ENCODE assay signal across 17 cellular contexts in genomic region chr16:23407436-23408125, GRCh38. TPM values are rescaled to one million over a fixed set of nuclear protein-coding genes. Genes with fewer than 3 reads are reported as not detected.
DNase-seq lines count a peak whose midpoint lies in the region; ATAC-seq, FAIRE-seq and TF ChIP-seq lines count a peak whose summit lies in the region.
"Had no signal": no experiment of that assay in that cellular context is flagged by ENCODE, and none has a peak within 500 bp of the region (broad histone marks: within the 10 kb centered on the region; RNA-seq: fewer than 3 reads in every experiment).

No MANE protein-coding gene starts in this region.

- intact Hi-C loops in IMR-90 (cut with micrococcal nuclease) = no loop called here
- intact Hi-C loops in prostate gland (cut with DNase I) = no loop called here

- no peak for ATAC-seq in IMR-90 (ENCODE audit: low read depth)
- no peak for ATAC-seq in HG03196 (IDR thresholded peaks at IDR 0.05; ENCODE audit: unreplicated experiment)
- ATAC-seq: CD8-positive, alpha-beta T cell had no signal

- CTCF ChIA-PET in IMR-90 (lab: Yijun Ruan, JAX) = no interaction called here
- CTCF ChIA-PET in H1 (lab: Charles Lee; ENCODE audit: partially characterized antibody) = interaction anchor here (8.4 kb wide), 1 partner anchor 27 kb away, joined by 53 read pairs; no protein-coding TSS in a partner anchor

- H3K18ac ChIP-seq in IMR-90 (ENCODE audit: low read depth, low read length) = no peak overlapping the region
- no peak overlapping the region for H3K18ac ChIP-seq in H1 (ENCODE audit: extremely low read depth, low read length)

- no peaks in the 10 kb centered on the region for H3K79me2 ChIP-seq in H1 (ENCODE audit: control insufficient read depth in 1 of 2, insufficient read depth in 2 of 2, low read length in 2 of 2)

- H2AK5ac ChIP-seq in IMR-90 (ENCODE audit: low read depth, low read length) (no peak overlapping the region), H1 (ENCODE audit: low read depth, low read length) (no peak overlapping the region)

- H3K27ac ChIP-seq in IMR-90 (ENCODE audit: insufficient read depth, low read length) (no peak overlapping the region), H1 (ENCODE audit: low read depth, low read length) (no peak overlapping the region; the same call in 1 of the 2 replicates), prostate gland (peak overlapping the region; percentile 5 to 15)
- H3K27ac ChIP-seq: BLaER1, GM23248 had no signal

- H4K5ac ChIP-seq in IMR-90 (ENCODE audit: low read depth, low read length) = 0 out of 2 replicates have a peak overlapping the region, but pooled peaks have one; percentile 18
- H4K5ac ChIP-seq in H1 (ENCODE audit: insufficient read length, low read depth, low read length) = no peak overlapping the region

- TF ChIP-seq RAD21 in IMR-90 (IDR thresholded peaks at IDR 0.05; ENCODE audit: low read length) (no peak), H1 (IDR thresholded peaks at IDR 0.05 in 1 of 2, conservative IDR thresholded peaks at IDR 0.05 in 1 of 2; ENCODE audit: low read depth in 2 of 2, low read length in 2 of 2) (no peak)

- H2BK12ac ChIP-seq in H1 (ENCODE audit: low read depth, low read length) = no peak overlapping the region; the same call in 1 of the 2 replicates

- H3K9ac ChIP-seq in IMR-90 (ENCODE audit: low read depth, low read length) (no peak overlapping the region), H1 (replicated peaks in 1 of 4; ENCODE audit: extremely low read depth in 1 of 4, low read depth in 3 of 4, low read length in 3 of 4) (no peak overlapping the region)
- H3K9ac ChIP-seq: BLaER1, GM23248 had no signal

- no peaks in the 10 kb centered on the region for H3K23me2 ChIP-seq in H1 (ENCODE audit: low read depth, low read length)

- TF ChIP-seq CTCF in IMR-90 (conservative IDR thresholded peaks at IDR 0.05; ENCODE audit: low read depth, low read length) = no peak
- TF ChIP-seq CTCF in H1 (IDR thresholded peaks at IDR 0.05; ENCODE audit: control extremely low read depth in 1 of 3, insufficient read depth in 1 of 3, low read depth in 1 of 3, low read length in 3 of 3) = no peak
- TF ChIP-seq CTCF in prostate gland (IDR thresholded peaks at IDR 0.05) = no peak

- H2BK20ac ChIP-seq in IMR-90 (ENCODE audit: low read depth, low read length) (no peak overlapping the region), H1 (ENCODE audit: low read length) (no peak overlapping the region)

- peaks cover 9% of the 10 kb centered on the region; the same call in 1 of the 2 replicates for H3K9me1 ChIP-seq in IMR-90 (ENCODE audit: insufficient read depth, low read length)

- H3K4ac ChIP-seq in IMR-90 (ENCODE audit: low read depth, low read length) (no peak overlapping the region), H1 (replicated peaks; ENCODE audit: insufficient read length, low read depth, low read length) (no peak overlapping the region)

- H3K4me1 ChIP-seq in IMR-90 (ENCODE audit: control insufficient read depth, insufficient read depth, low read length) = peaks cover 16% of the 10 kb centered on the region
- H3K4me1 ChIP-seq in H1 (replicated peaks in 1 of 4; ENCODE audit: control insufficient read depth in 3 of 4, insufficient read depth in 4 of 4, low read length in 3 of 4) = peaks cover 4 to 14% (median 9%) of the 10 kb centered on the region in 4 experiments
- no peaks in the 10 kb centered on the region for H3K4me1 ChIP-seq in prostate gland (replicated peaks)
- H3K4me1 ChIP-seq: BLaER1 had no signal

- 100% methylated on average over 2 of the region's 8 CpGs; no CpG with 5 or more reads in 1 of the 2 experiments for WGBS in IMR-90 (ENCODE audit: extremely low coverage in 2 of 2, insufficient read length in 1 of 2), 2 experiments
- 86% methylated on average over 8 of the region's 8 CpGs; no CpG with 5 or more reads in 1 of the 2 experiments for WGBS in H1 (ENCODE audit: extremely low coverage in 1 of 2, insufficient coverage in 1 of 2, insufficient read length in 1 of 2, insufficient replicate concordance in 2 of 2, low coverage in 1 of 2, low lambda C conversion rate in 2 of 2, missing lambda C conversion rate in 1 of 2), 2 experiments
- WGBS in prostate gland = 86% methylated on average over 8 of the region's 8 CpGs

- H2BK120ac ChIP-seq in IMR-90 (ENCODE audit: low read depth, low read length) (no peak overlapping the region), H1 (replicated peaks; ENCODE audit: low read depth, low read length) (no peak overlapping the region)

- H3K4me2 ChIP-seq in IMR-90 (ENCODE audit: low read depth, low read length) (no peak overlapping the region), H1 (ENCODE audit: insufficient read depth in 1 of 2, low read depth in 2 of 2, low read length in 2 of 2) (no peak overlapping the region)
- H3K4me2 ChIP-seq: BLaER1 had no signal

- no TSS peak for BruUV-seq in IMR-90 (replicated peaks; lab: Mats Ljungman, UMichigan)

- H3K4me3 ChIP-seq in IMR-90 (ENCODE audit: insufficient read depth, low read depth, low read length) = no peak overlapping the region
- no peak overlapping the region for H3K4me3 ChIP-seq in H1 (ENCODE audit: extremely low read depth in 1 of 4, insufficient read depth in 2 of 4, low read depth in 3 of 4, low read length in 4 of 4)
- H3K4me3 ChIP-seq in prostate gland = no peak overlapping the region
- H3K4me3 ChIP-seq: BLaER1, GM23248 had no signal

- dilution Hi-C loops in IMR-90 (cut with HindIII; ENCODE audit: low sequenced_read_pairs, unreplicated experiment) = no loop called here

- H3K9me3 ChIP-seq in IMR-90 (ENCODE audit: control insufficient read depth, insufficient read depth, low read length) (no peaks in the 10 kb centered on the region), H1 (ENCODE audit: insufficient read depth in 2 of 2, low read depth in 1 of 2, low read length in 1 of 2) (no peaks in the 10 kb centered on the region), prostate gland (no peaks in the 10 kb centered on the region)
- H3K9me3 ChIP-seq: BLaER1 had no signal

- 0 out of 4 replicates have a peak, but pooled peaks cover 0 to 3% of the 10 kb centered on the region in 2 experiments for H3K79me1 ChIP-seq in IMR-90 (ENCODE audit: low read depth in 1 of 2, low read length in 2 of 2)
- H3K79me1 ChIP-seq in H1 (ENCODE audit: low read depth, low read length) = no peaks in the 10 kb centered on the region

- H3K56ac ChIP-seq in IMR-90 (ENCODE audit: extremely low read depth, insufficient read depth, low read length) (no peak overlapping the region), H1 (replicated peaks; ENCODE audit: insufficient read length, low read depth, low read length) (no peak overlapping the region)

- H4K8ac ChIP-seq in IMR-90 (ENCODE audit: low read depth in 2 of 2, low read length in 2 of 2) (no peak overlapping the region), H1 (ENCODE audit: extremely low read depth, insufficient read depth, low read length) (no peak overlapping the region)

- POLR2A ChIA-PET in IMR-90 (lab: Charles Lee; ENCODE audit: unreplicated experiment) (no interaction called here), H1 (lab: Charles Lee; ENCODE audit: partially characterized antibody) (interaction anchor here (2.3 kb wide), 1 partner anchor 9 kb away, joined by 15 read pairs; no protein-coding TSS in a partner anchor)

- no peak for FAIRE-seq in H1 (lab: Jason Lieb, UNC)

- H2BK5ac ChIP-seq in IMR-90 (ENCODE audit: low read depth, low read length, poor library complexity, severe bottlenecking) = no peak overlapping the region
- H2BK5ac ChIP-seq in H1 (ENCODE audit: low read depth, low read length) = no peak overlapping the region

- TF ChIP-seq POLR2A in IMR-90 (IDR thresholded peaks at IDR 0.05; ENCODE audit: low read depth, low read length) = no peak
- no peak for TF ChIP-seq POLR2A in H1 (IDR thresholded peaks at IDR 0.05; ENCODE audit: control extremely low read depth in 1 of 2, low read depth in 2 of 2, low read length in 2 of 2)
- TF ChIP-seq POLR2A in prostate gland (IDR thresholded peaks at IDR 0.05) = no peak

- in situ Hi-C loops in IMR-90 (cut with MboI; ENCODE audit: low sequenced_read_pairs) = no loop called here

- H4K91ac ChIP-seq in IMR-90 (ENCODE audit: insufficient read depth, low read depth, low read length) = no peak overlapping the region
- H4K91ac ChIP-seq in H1 (replicated peaks; ENCODE audit: insufficient read length, low read length) = no peak overlapping the region

- no peak overlapping the region for H2AK9ac ChIP-seq in IMR-90 (replicated peaks; ENCODE audit: low read depth, low read length, poor library complexity)

- no peaks in the 10 kb centered on the region for H3K27me3 ChIP-seq in IMR-90 (ENCODE audit: control insufficient read depth, insufficient read depth, low read length)
- no peaks in the 10 kb centered on the region for H3K27me3 ChIP-seq in H1 (replicated peaks in 1 of 4; ENCODE audit: control insufficient read depth in 3 of 4, extremely low read depth in 1 of 4, insufficient read depth in 3 of 4, low read length in 3 of 4)
- H3K27me3 ChIP-seq in prostate gland (replicated peaks; ENCODE audit: insufficient read depth) = no peaks in the 10 kb centered on the region
- H3K27me3 ChIP-seq: BLaER1 had no signal

- H3K14ac ChIP-seq in IMR-90 (replicated peaks; ENCODE audit: low read depth, low read length) = no peak overlapping the region
- H3K14ac ChIP-seq in H1 (ENCODE audit: insufficient read length) = no peak overlapping the region

- H3K36me3 ChIP-seq in IMR-90 (ENCODE audit: control insufficient read depth, insufficient read depth, low read length) = peaks cover 55% of the 10 kb centered on the region
- peaks cover 6 to 30% (median 7%) of the 10 kb centered on the region in 4 experiments; a peak in 5 of 8 replicates for H3K36me3 ChIP-seq in H1 (ENCODE audit: control insufficient read depth in 2 of 4, insufficient read depth in 4 of 4, low read length in 3 of 4)
- peaks cover 0 to 6% of the 10 kb centered on the region in 2 donors for H3K36me3 ChIP-seq in prostate gland

- H2AFZ ChIP-seq in IMR-90 (replicated peaks; ENCODE audit: low read length, poor library complexity) (no peak overlapping the region), H1 (ENCODE audit: low read length) (no peak overlapping the region)
- H2AFZ ChIP-seq: GM23248 had no signal

- DNase-seq in IMR-90 (no peak), NCI-H446 (lab: John Stamatoyannopoulos, UW) (peak; percentile 56 to 78), H1 (ENCODE audit: low read depth in 1 of 2, low spot score in 2 of 2) (no peak), prostate gland (ENCODE audit: low spot score) (no peak), HuH-7.5 (ENCODE audit: low spot score) (no peak), NCI-H2081 (lab: John Stamatoyannopoulos, UW) (no peak)
- DNase-seq: CD8-positive, alpha-beta T cell; DMS79; GM23248; Kasumi-1; NCI-H1105 treated with DMSO at 0.1 percent for 48 hours; NCI-H1930; NCI-H510A treated with DMSO at 0.1 percent for 48 hours; SHP77; T-helper 1 cell had no signal

- H3K23ac ChIP-seq in IMR-90 (ENCODE audit: low read depth, low read length) (no peak overlapping the region), H1 (ENCODE audit: insufficient read length) (no peak overlapping the region)

- H4K20me1 ChIP-seq in IMR-90 (ENCODE audit: insufficient read depth, low read length) (no peaks in the 10 kb centered on the region), H1 (replicated peaks in 1 of 2; ENCODE audit: control insufficient read depth in 1 of 2, insufficient read depth in 2 of 2, low read length in 2 of 2) (no peaks in the 10 kb centered on the region)
- H4K20me1 ChIP-seq: BLaER1 had no signal

- H2BK15ac ChIP-seq in IMR-90 (ENCODE audit: low read depth, low read length) = no peak overlapping the region
- peak overlapping the region; percentile 3; the same call in 1 of the 2 replicates for H2BK15ac ChIP-seq in H1 (ENCODE audit: low read length)

- no peak for TF ChIP-seq EP300 in H1 (IDR thresholded peaks at IDR 0.05; ENCODE audit: borderline replicate concordance in 1 of 2, low read depth in 2 of 2, low read length in 2 of 2)

RNA-seq across cellular contexts. Expression of gene COG7, which starts 45.4 kb away (rescaled TPM):
- 25.6 and 28.5 TPM in 2 replicates for total RNA-seq in IMR-90 (2012; rRNA removed)
- polyA plus RNA-seq in IMR-90 (2012; rRNA removed) = 43.7 and 49.2 TPM in 2 replicates
- polyA plus RNA-seq in IMR-90 (2012; cell fraction: cytosol; rRNA removed) = 22.4 and 39.2 TPM in 2 replicates
- 79.3 and 108 TPM in 2 replicates for polyA plus RNA-seq in IMR-90 (2012; cell fraction: nucleus; rRNA removed; ENCODE audit: low replicate concordance)
- 17.2 TPM in 2 replicates for total RNA-seq in H1 (2021; fragmentation: NEBNext Ultra II Directional; extraction: Animal tissue kit (Norgen Biotek cat#: 25700))
- polyA plus RNA-seq in H1 (2011; rRNA removed) = 40.4 and 56.6 TPM in 2 replicates
- polyA plus RNA-seq in H1 (2011; cell fraction: cytosol; rRNA removed) = 35.2 TPM
- polyA plus RNA-seq in H1 (2011; cell fraction: nucleus; rRNA removed) = 42.5 TPM
- polyA plus RNA-seq in H1 (2012, experiment 1 of 2) = 19.9 to 21.8 TPM (median 20.7 TPM) in 4 replicates
- 11.3 TPM for polyA plus RNA-seq in H1 (2012, experiment 2 of 2)
- 11.4 TPM for polyA plus RNA-seq in H1 (2013, experiment 1 of 2)
- polyA plus RNA-seq in H1 (2013, experiment 2 of 2) = 10.4 TPM
- 28.6 and 31.0 TPM in 2 replicates for polyA minus RNA-seq in H1 (2011; rRNA and poly(A)+ RNA removed)
- polyA minus RNA-seq in H1 (2011; cell fraction: cytosol; rRNA and poly(A)+ RNA removed) = 15.6 TPM
- polyA minus RNA-seq in H1 (2011; cell fraction: nucleus; rRNA and poly(A)+ RNA removed) = 17.7 TPM
- total RNA-seq in prostate gland = 10 to 100 TPM; 34.0 to 35.3 TPM

Comparison
In these comparisons a context has a peak if more than half of its experiments do, and no peak if none do; other contexts are left out.
1. DNase-seq: peak in NCI-H446 (2 of 2); none in IMR-90 (single experiment), H1 (0 of 2), prostate gland (single experiment), HuH-7.5 (single experiment) and NCI-H2081 (0 of 2).
2. H3K27ac ChIP-seq: peak in prostate gland (2 of 2); none in IMR-90 (single experiment) and H1 (single experiment).